In genomic region chr22:29306175-29306829, GRCh38 we compare ENCODE assay signal across 8 cellular contexts. TPM values are rescaled to one million over a fixed set of nuclear protein-coding genes. Genes with fewer than 3 reads are reported as not detected.
DNase-seq lines count a peak whose midpoint lies in the region; ATAC-seq, FAIRE-seq and TF ChIP-seq lines count a peak whose summit lies in the region.

TSS of gene GAS2L1 (plus strand) at chr22:29306650. CDS start at chr22:29308106, 1,456 bp downstream.

- intact Hi-C loops in Calu3 (cut with micrococcal nuclease; ENCODE audit: unreplicated experiment) = no loop called here
- intact Hi-C loops in left cardiac atrium (cut with DNase I) = loop anchor here in 1 of 2 donors (5.0 kb wide), 2 partner anchors 34 to 51 kb away; no protein-coding TSS in a partner anchor
- intact Hi-C loops in pancreas (cut with DNase I) = no loop called here

- no peaks in the 10 kb centered on the region for H3K27me3 Mint-ChIP-seq in Calu3 (ENCODE audit: unreplicated experiment)

- TF ChIP-seq CTCF in Calu3 (IDR thresholded peaks at IDR 0.05; ENCODE audit: unreplicated experiment) = peak; percentile 62
- TF ChIP-seq CTCF in pancreas (IDR thresholded peaks at IDR 0.05) = peak; percentile 32 to 54 (median 43)

- peak within 1 kb of the TSS; percentile 81 for H3K4me3 Mint-ChIP-seq in Calu3 (ENCODE audit: low read depth, unreplicated experiment)

- H3K4me1 Mint-ChIP-seq in Calu3 (ENCODE audit: low read depth, unreplicated experiment) = peaks cover 24% of the 10 kb centered on the region

- H3K27ac ChIP-seq in pancreas = peak within 1 kb of the TSS; percentile 34 to 65 (median 46)

- FAIRE-seq in pancreas (lab: Jason Lieb, UNC) = no peak

- H3K36me3 ChIP-seq in pancreas = no peaks in the 10 kb centered on the region

- H3K9me3 Mint-ChIP-seq in Calu3 (ENCODE audit: low read depth, unreplicated experiment) = no peaks in the 10 kb centered on the region

- CTCF ChIA-PET in Calu3 (lab: Charles Lee) = interaction anchor here (0.7 to 1.2 kb wide), 4 partner anchors 9 to 1200 kb away, joined by 3 to 6 read pairs (median 4); no protein-coding TSS in a partner anchor

- H3K36me3 Mint-ChIP-seq in Calu3 (ENCODE audit: insufficient read depth, unreplicated experiment) = peaks cover 59% of the 10 kb centered on the region

- no TSS peak for BruUV-seq in Calu3 (replicated peaks; lab: Mats Ljungman, UMichigan)

- DNase-seq in Calu3 = peak; percentile 88
- peak; percentile 83 for DNase-seq in HT-29 (ENCODE audit: low spot score)
- DNase-seq in RPMI8226 = peak; percentile 75
- peak in 51 of 58 donors; percentile 36 to 81 (median 65) for DNase-seq in anterior cingulate cortex (lab: John Stamatoyannopoulos, UW)
- DNase-seq in left cardiac atrium = peak; percentile 91
- peak; percentile 76 to 92 (median 83) for DNase-seq in pancreas

- no peaks in the 10 kb centered on the region for H3K9me3 ChIP-seq in pancreas

- H3K27me3 ChIP-seq in pancreas = no peaks in the 10 kb centered on the region

- ATAC-seq in left cardiac atrium (peak; percentile 72 to 77), pancreas (peak; percentile 61 to 79 (median 71)), HG02610 (IDR thresholded peaks at IDR 0.05; ENCODE audit: unreplicated experiment) (no peak), GM18861 (IDR thresholded peaks at IDR 0.05; ENCODE audit: unreplicated experiment) (no peak)

- peaks cover 9 to 28% (median 20%) of the 10 kb centered on the region in 3 donors for H3K4me1 ChIP-seq in pancreas

- H3K27ac Mint-ChIP-seq in Calu3 (ENCODE audit: unreplicated experiment) = peak within 1 kb of the TSS; percentile 76

- H3K4me3 ChIP-seq in pancreas = peak within 1 kb of the TSS; percentile 73 to 91 (median 89)

- 1% methylated on average over 36 to 40 of the region's 40 CpGs for WGBS in pancreas, 2 donors

RNA-seq across cellular contexts. Expression of gene GAS2L1, which starts in this region (rescaled TPM):
- total RNA-seq in Calu3 (2022) (16.6 and 16.9 TPM in 2 replicates), left cardiac atrium (10 to 100 TPM; 20.1 to 25.2 TPM), pancreas (10 to 100 TPM in 1 of 6 donors, 1 to 10 TPM in 5; 5.2 to 10.7 (median 7.8) TPM)
- total RNA-seq in HT-29 (2014; rRNA removed; shearing (Covaris generic)) = 23.7 and 25.2 TPM in 2 replicates
- polyA plus RNA-seq in pancreas = 10 to 100 TPM; 11.7 to 13.6 TPM

Comparison
In these comparisons a context has a peak if more than half of its experiments do, and no peak if none do; other contexts are left out.
1. ATAC-seq: peak in left cardiac atrium (2 of 2) and pancreas (4 of 4); none in HG02610 (single experiment) and GM18861 (single experiment).
2. Peak in every context shown above with its lines, with median percentiles within 50 percentile points of each other: DNase-seq.